14 cellular contexts compared by ENCODE assay signal in the genomic region with DNA sequence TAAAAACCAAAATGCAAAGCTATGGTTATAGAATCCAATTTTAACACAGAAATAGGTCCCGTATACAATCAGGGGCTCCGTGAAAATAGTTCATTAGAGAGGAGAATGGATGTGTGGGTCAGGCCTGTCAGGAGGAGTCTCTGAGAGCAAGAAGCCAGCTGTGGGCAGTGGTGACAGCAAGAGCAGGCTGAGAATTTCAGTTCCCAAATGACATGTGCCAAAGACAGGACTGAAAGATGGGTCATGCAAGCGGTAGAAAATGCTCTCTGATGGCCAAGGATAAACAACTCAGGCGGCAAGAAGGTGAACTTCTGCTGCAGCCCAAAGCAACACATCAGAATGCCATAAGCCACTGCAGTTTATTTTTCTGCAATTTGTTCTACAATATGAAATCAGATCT.
DNase-seq lines count a peak whose midpoint lies in the region; ATAC-seq lines count a peak whose summit lies in the region.
"Had no signal": no experiment of that assay in that cellular context is flagged by ENCODE, and none has a peak within 500 bp of the region (broad histone marks: within the 10 kb centered on the region; RNA-seq: fewer than 3 reads in every experiment).

No MANE protein-coding gene starts in this region.

- peak; percentile 59 for ATAC-seq in GM18909 (IDR thresholded peaks at IDR 0.05; ENCODE audit: poor library complexity, unreplicated experiment)
- ATAC-seq in GM21515 (IDR thresholded peaks at IDR 0.05; ENCODE audit: unreplicated experiment), result peak; percentile 63
- peak; percentile 84 for ATAC-seq in HG03066 (IDR thresholded peaks at IDR 0.05; ENCODE audit: low read depth, unreplicated experiment)
- peak; percentile 73 for ATAC-seq in left lobe of liver
- ATAC-seq: activated T-cell treated with anti-CD3 and anti-CD28 coated beads, Interleukin-2, amount 50 U/mL, for 4 hours; esophagus mucosa had no signal

- no peak for DNase-seq in left lobe of liver (ENCODE audit: low spot score)
- no peak for DNase-seq in NAMALWA (ENCODE audit: low spot score)
- no peak for DNase-seq in NCI-H2029 (lab: John Stamatoyannopoulos, UW)
- no peak for DNase-seq in NK-92 (lab: John Stamatoyannopoulos, UW; ENCODE audit: unreplicated experiment)
- DNase-seq: activated CD4-positive, alpha-beta memory T cell treated with anti-CD3 and anti-CD28 coated beads for 36 hours; activated T-cell treated with anti-CD3 and anti-CD28 coated beads, Interleukin-2, amount 50 U/mL, for 4 hours; AML-193; MG63; NCI-H2029 treated with DMSO at 0.1 percent for 48 hours; NCI-H524 had no signal
